In genomic region chr19:58351558-58351878, GRCh38 we compare ENCODE assay signal across 20 cellular contexts. TPM values are rescaled to one million over a fixed set of nuclear protein-coding genes. Genes with fewer than 3 reads are reported as not detected.
DNase-seq lines count a peak whose midpoint lies in the region; ATAC-seq, FAIRE-seq and TF ChIP-seq lines count a peak whose summit lies in the region.
"Had no signal": no experiment of that assay in that cellular context is flagged by ENCODE, and none has a peak within 500 bp of the region (broad histone marks: within the 10 kb centered on the region; RNA-seq: fewer than 3 reads in every experiment).

No MANE protein-coding gene starts in this region.

- H3K79me2 ChIP-seq in HepG2 (ENCODE audit: insufficient read depth, low read length): no peaks in the 10 kb centered on the region

- H3K4me1 ChIP-seq in liver (ENCODE audit: control insufficient read depth in 4 of 4, insufficient read depth in 4 of 4, low read length in 3 of 4): peaks cover 23 to 85% (median 67%) of the 10 kb centered on the region in 4 donors
- H3K4me1 ChIP-seq in HepG2 (ENCODE audit: insufficient read depth, low read length): peaks cover 48% of the 10 kb centered on the region
- peaks cover 0 to 8% of the 10 kb centered on the region in 2 donors for H3K4me1 ChIP-seq in kidney (ENCODE audit: control insufficient read depth in 1 of 2, insufficient read depth in 1 of 2, low read depth in 1 of 2, low read length in 2 of 2)

- TF ChIP-seq EP300 in HepG2 (IDR thresholded peaks at IDR 0.05; ENCODE audit: low read depth in 2 of 2, low read length in 2 of 2) (no peak), HepG2 (CRISPR knock-in tag; IDR thresholded peaks at IDR 0.05; ENCODE audit: borderline replicate concordance) (no peak)

- peaks cover 8% of the 10 kb centered on the region for H3K27me3 Mint-ChIP-seq in neural crest cell (ENCODE audit: low read depth)
- H3K27me3 Mint-ChIP-seq: B cell had no signal

- H3K9ac ChIP-seq in liver (ENCODE audit: low read depth in 1 of 2, low read length in 2 of 2) (no peak overlapping the region), HepG2 (ENCODE audit: insufficient read depth, low read depth, low read length) (no peak overlapping the region), kidney (ENCODE audit: low read length in 2 of 2) (no peak overlapping the region)

- intact Hi-C loops in HepG2 (cut with micrococcal nuclease; ENCODE audit: unreplicated experiment) (no loop called here), kidney (cut with DNase I) (no loop called here)

- POLR2A ChIA-PET in HepG2 (lab: Yijun Ruan, JAX): interaction anchor here (1.1 to 1.8 kb wide), 3 partner anchors 11 to 28 kb away, joined by 3 to 23 read pairs (median 4); partner anchors contain the start of genes ZNF497 and ZSCAN22

- no peak overlapping the region for H2AFZ ChIP-seq in HepG2 (ENCODE audit: low read length)
- H2AFZ ChIP-seq: GM23338 had no signal

- WGBS in liver: 47% methylated on average over 9 of the region's 9 CpGs
- 99% methylated on average over 5 of the region's 9 CpGs for WGBS in HepG2 (ENCODE audit: low lambda C conversion rate)

- H3K27ac Mint-ChIP-seq in neural crest cell (ENCODE audit: unreplicated experiment): no peak overlapping the region
- H3K27ac Mint-ChIP-seq: B cell; CD8-positive, alpha-beta T cell; GM23338 had no signal

- no peaks in the 10 kb centered on the region for H3K36me3 Mint-ChIP-seq in neural crest cell (ENCODE audit: low read depth)

- BruUV-seq in HepG2 (replicated peaks; lab: Mats Ljungman, UMichigan): no TSS peak

- in situ Hi-C loops in HepG2 (cut with HindIII; ENCODE audit: extremely low pct_ligation_motif_present, low pct_unique_long_range_greater_than_20kb): no loop called here

- TF ChIP-seq CTCF in liver (IDR thresholded peaks at IDR 0.05; ENCODE audit: low read depth, low read length, missing input control): no peak
- TF ChIP-seq CTCF in HepG2 (CRISPR knock-in tag; IDR thresholded peaks at IDR 0.05): no peak
- no peak for TF ChIP-seq CTCF in kidney (IDR thresholded peaks at IDR 0.05; ENCODE audit: borderline replicate concordance, extremely low read depth, insufficient read depth)
- TF ChIP-seq CTCF in neural crest cell (conservative IDR thresholded peaks at IDR 0.05): no peak

- no peak for TF ChIP-seq POLR2A in HepG2 (IDR thresholded peaks at IDR 0.05; ENCODE audit: insufficient read depth in 1 of 2, low read depth in 2 of 2, low read length in 2 of 2)

- no peak for FAIRE-seq in HepG2 (lab: Jason Lieb, UNC)
- FAIRE-seq in kidney (lab: Jason Lieb, UNC): no peak
- FAIRE-seq: A204.1, D721Med, G401.6, GM12891 had no signal

- no peak overlapping the region for H3K4me2 ChIP-seq in HepG2 (ENCODE audit: low read depth, low read length)
- H3K4me2 ChIP-seq: GM23338 had no signal

- H3K27me3 ChIP-seq in liver (ENCODE audit: control insufficient read depth in 4 of 4, insufficient read depth in 4 of 4, low read length in 3 of 4) (no peaks in the 10 kb centered on the region), HepG2 (ENCODE audit: control insufficient read depth in 1 of 2, insufficient read depth in 2 of 2, low read length in 2 of 2) (no peaks in the 10 kb centered on the region)

- CTCF ChIA-PET in HepG2 (lab: Yijun Ruan, JAX; ENCODE audit: low intra/inter-chr PET ratio, low total read pairs): no interaction called here

- TF ChIP-seq RAD21 in liver (IDR thresholded peaks at IDR 0.05) (no peak), HepG2 (CRISPR knock-in tag; IDR thresholded peaks at IDR 0.05) (no peak)

- DNase-seq in HepG2 (ENCODE audit: low spot score): no peak
- DNase-seq in kidney: peak; percentile 57
- no peak for DNase-seq in neural crest cell (ENCODE audit: low read depth, low spot score)
- no peak for DNase-seq in NCI-H2029 (lab: John Stamatoyannopoulos, UW)
- DNase-seq: CD8-positive, alpha-beta T cell; COR-L47; DMS153; DMS79 treated with DMSO at 0.1 percent for 48 hours; EL; H9 had no signal

- H3K9me3 ChIP-seq in liver (ENCODE audit: control insufficient read depth in 4 of 4, low read length in 3 of 4): no peaks in the 10 kb centered on the region
- no peaks in the 10 kb centered on the region for H3K9me3 ChIP-seq in HepG2 (ENCODE audit: low read length)
- H3K9me3 ChIP-seq in kidney (ENCODE audit: control insufficient read depth in 1 of 2, low read length in 2 of 2): no peaks in the 10 kb centered on the region

- peak overlapping the region in 1 of 2 donors; percentile 20 for H3K27ac ChIP-seq in liver (ENCODE audit: low read depth in 1 of 2, low read length in 2 of 2)
- no peak overlapping the region for H3K27ac ChIP-seq in HepG2 (ENCODE audit: extremely low read length, insufficient read depth, low read length)
- H3K27ac ChIP-seq in kidney (ENCODE audit: low read depth in 2 of 2, low read length in 2 of 2): no peak overlapping the region

- ATAC-seq in HepG2: no peak
- ATAC-seq in HG03025 (IDR thresholded peaks at IDR 0.05; ENCODE audit: low FRiP score, unreplicated experiment): no peak
- no peak for ATAC-seq in GM18519 (IDR thresholded peaks at IDR 0.05; ENCODE audit: low FRiP score, unreplicated experiment)
- ATAC-seq: CD8-positive, alpha-beta T cell; GM23338 had no signal

- H3K36me3 ChIP-seq in liver (ENCODE audit: control insufficient read depth in 4 of 4, insufficient read depth in 3 of 4, low read depth in 1 of 4, low read length in 3 of 4) (peaks cover 0 to 6% (median 0%) of the 10 kb centered on the region in 4 donors), HepG2 (replicated peaks in 1 of 2; ENCODE audit: control insufficient read depth in 1 of 2, insufficient read depth in 2 of 2, low read length in 2 of 2) (no peaks in the 10 kb centered on the region), kidney (ENCODE audit: control insufficient read depth in 1 of 2, insufficient read depth in 2 of 2, low read length in 2 of 2) (no peaks in the 10 kb centered on the region)

- H3K4me1 Mint-ChIP-seq in neural crest cell: peaks cover 19% of the 10 kb centered on the region

- no peaks in the 10 kb centered on the region for H4K20me1 ChIP-seq in HepG2 (ENCODE audit: insufficient read depth, low read length)

- no peaks in the 10 kb centered on the region for H3K9me3 Mint-ChIP-seq in neural crest cell
- H3K9me3 Mint-ChIP-seq: CD8-positive, alpha-beta T cell; GM23338; H9 had no signal

- peak overlapping the region; percentile 49 to 96 (median 65) for H3K4me3 ChIP-seq in liver (ENCODE audit: low read depth in 1 of 3, low read length in 3 of 3)
- no peak overlapping the region for H3K4me3 ChIP-seq in HepG2 (replicated peaks in 1 of 3; ENCODE audit: insufficient read depth in 1 of 3, low read depth in 2 of 3, low read length in 3 of 3)
- H3K4me3 ChIP-seq in kidney (ENCODE audit: low read length in 2 of 2): no peak overlapping the region
- H3K4me3 ChIP-seq: GM23338 had no signal

- peak overlapping the region; percentile 44 for H3K4me3 Mint-ChIP-seq in neural crest cell
- H3K4me3 Mint-ChIP-seq: B cell; CD14-positive monocyte; CD8-positive, alpha-beta T cell; GM23338; H9 had no signal

RNA-seq across cellular contexts. Expression of gene A1BG, which starts 1.8 kb away (rescaled TPM):
- total RNA-seq in liver (100 to 1,000 TPM; 521 to 838 TPM), HepG2 (2016; rRNA removed; fragmentation: Illumina TruSeq; extraction: Trizol) (15.1 and 41.4 TPM in 2 replicates), kidney (10.9 TPM), neural crest cell (17.6 and 17.8 TPM in 2 replicates)
- polyA plus RNA-seq in liver (1,000 to 10,000 TPM; 1,221 to 2,157 TPM), HepG2 (2011; rRNA removed) (14.7 and 49.8 TPM in 2 replicates), kidney (ENCODE audit: insufficient read depth, low read depth, low replicate concordance) (19.0 TPM)
- total RNA-seq in HepG2 (2016; cell fraction: cytosol; rRNA removed; fragmentation: Illumina TruSeq; extraction: Trizol; ENCODE audit: low read depth): 4.8 and 5.3 TPM in 2 replicates
- total RNA-seq in HepG2 (2016; cell fraction: insoluble cytoplasmic fraction; rRNA removed; fragmentation: Illumina TruSeq; extraction: Trizol): 10.3 and 47.9 TPM in 2 replicates
- 6.5 and 6.7 TPM in 2 replicates for total RNA-seq in HepG2 (2016; cell fraction: membrane; rRNA removed; fragmentation: Illumina TruSeq; extraction: Trizol)
- 31.7 and 39.4 TPM in 2 replicates for total RNA-seq in HepG2 (2016; cell fraction: nucleus; rRNA removed; fragmentation: Illumina TruSeq; extraction: Trizol)
- 18.1 and 24.4 TPM in 2 replicates for polyA plus RNA-seq in HepG2 (2011; cell fraction: cytosol; rRNA removed)
- 63.3 and 113 TPM in 2 replicates for polyA plus RNA-seq in HepG2 (2011; cell fraction: nucleus; rRNA removed)
- 59.9 and 62.4 TPM in 2 replicates for polyA plus RNA-seq in HepG2 (2012)
- 4.3 and 5.6 TPM in 2 replicates for polyA plus RNA-seq in HepG2 (2016; cell fraction: cytosol; fragmentation: Illumina TruSeq; extraction: Trizol; ENCODE audit: low read depth)
- 11.3 and 14.4 TPM in 2 replicates for polyA plus RNA-seq in HepG2 (2016; cell fraction: insoluble cytoplasmic fraction; fragmentation: Illumina TruSeq; extraction: Trizol; ENCODE audit: low read depth)
- polyA plus RNA-seq in HepG2 (2016; cell fraction: membrane; fragmentation: Illumina TruSeq; extraction: Trizol; ENCODE audit: low read depth): 4.0 and 4.9 TPM in 2 replicates
- polyA plus RNA-seq in HepG2 (2016; cell fraction: nucleus; fragmentation: Illumina TruSeq; extraction: Trizol; ENCODE audit: insufficient read depth, low read depth): 43.5 and 59.5 TPM in 2 replicates
- 0.23 and 15.3 TPM in 2 replicates for polyA minus RNA-seq in HepG2 (2011; rRNA and poly(A)+ RNA removed; ENCODE audit: low replicate concordance)
- 3.8 and 9.5 TPM in 2 replicates for polyA minus RNA-seq in HepG2 (2011; cell fraction: cytosol; rRNA and poly(A)+ RNA removed)
- polyA minus RNA-seq in HepG2 (2011; cell fraction: nucleus; rRNA and poly(A)+ RNA removed): 6.4 and 10.7 TPM in 2 replicates

RNA-seq across cellular contexts. Expression of gene ZNF497, which starts 11.0 kb away (rescaled TPM):
- total RNA-seq in liver (1 to 10 TPM; 1.1 to 4.4 TPM), HepG2 (2016; rRNA removed; fragmentation: Illumina TruSeq; extraction: Trizol) (1.1 and 1.9 TPM in 2 replicates), kidney (5.0 TPM), neural crest cell (8.4 and 9.1 TPM in 2 replicates)
- polyA plus RNA-seq in liver (1 to 10 TPM in 1 of 2 donors, under 1 TPM in 1; 0.60 to 1.4 TPM), HepG2 (2011; rRNA removed) (1.5 and 1.8 TPM in 2 replicates), kidney (ENCODE audit: insufficient read depth, low read depth, low replicate concordance) (1.7 TPM)
- total RNA-seq in HepG2 (2016; cell fraction: cytosol; rRNA removed; fragmentation: Illumina TruSeq; extraction: Trizol; ENCODE audit: low read depth): 0.10 and 0.53 TPM in 2 replicates
- 1.4 and 1.9 TPM in 2 replicates for total RNA-seq in HepG2 (2016; cell fraction: insoluble cytoplasmic fraction; rRNA removed; fragmentation: Illumina TruSeq; extraction: Trizol)
- 0.76 and 0.77 TPM in 2 replicates for total RNA-seq in HepG2 (2016; cell fraction: membrane; rRNA removed; fragmentation: Illumina TruSeq; extraction: Trizol)
- total RNA-seq in HepG2 (2016; cell fraction: nucleus; rRNA removed; fragmentation: Illumina TruSeq; extraction: Trizol): 1.4 and 2.1 TPM in 2 replicates
- polyA plus RNA-seq in HepG2 (2011; cell fraction: cytosol; rRNA removed): 0.74 and 1.2 TPM in 2 replicates
- polyA plus RNA-seq in HepG2 (2011; cell fraction: nucleus; rRNA removed): 9.3 and 11.8 TPM in 2 replicates
- 0.83 and 1.1 TPM in 2 replicates for polyA plus RNA-seq in HepG2 (2012)
- 0.10 and 0.16 TPM in 2 replicates for polyA plus RNA-seq in HepG2 (2016; cell fraction: cytosol; fragmentation: Illumina TruSeq; extraction: Trizol; ENCODE audit: low read depth)
- polyA plus RNA-seq in HepG2 (2016; cell fraction: insoluble cytoplasmic fraction; fragmentation: Illumina TruSeq; extraction: Trizol; ENCODE audit: low read depth): 0.84 and 1.1 TPM in 2 replicates
- 0.37 and 0.49 TPM in 2 replicates for polyA plus RNA-seq in HepG2 (2016; cell fraction: membrane; fragmentation: Illumina TruSeq; extraction: Trizol; ENCODE audit: low read depth)
- 3.8 and 4.5 TPM in 2 replicates for polyA plus RNA-seq in HepG2 (2016; cell fraction: nucleus; fragmentation: Illumina TruSeq; extraction: Trizol; ENCODE audit: insufficient read depth, low read depth)
- polyA minus RNA-seq in HepG2 (2011; rRNA and poly(A)+ RNA removed; ENCODE audit: low replicate concordance): 3.8 and 4.0 TPM in 2 replicates
- 0.40 and 0.79 TPM in 2 replicates for polyA minus RNA-seq in HepG2 (2011; cell fraction: cytosol; rRNA and poly(A)+ RNA removed)
- 2.7 and 3.0 TPM in 2 replicates for polyA minus RNA-seq in HepG2 (2011; cell fraction: nucleus; rRNA and poly(A)+ RNA removed)

RNA-seq across cellular contexts. Expression of gene ZSCAN22, which starts 24.7 kb away (rescaled TPM):
- total RNA-seq in liver (1 to 10 TPM; 3.1 to 3.5 TPM), HepG2 (2016; rRNA removed; fragmentation: Illumina TruSeq; extraction: Trizol) (2.5 and 3.1 TPM in 2 replicates), kidney (3.3 TPM), neural crest cell (6.2 and 6.3 TPM in 2 replicates)
- polyA plus RNA-seq in liver (under 1 TPM; 0.88 to 0.89 TPM), HepG2 (2011; rRNA removed) (3.5 and 3.6 TPM in 2 replicates), kidney (ENCODE audit: insufficient read depth, low read depth, low replicate concordance) (1.1 TPM)
- total RNA-seq in HepG2 (2016; cell fraction: cytosol; rRNA removed; fragmentation: Illumina TruSeq; extraction: Trizol; ENCODE audit: low read depth): 0.30 and 0.44 TPM in 2 replicates
- 2.2 and 3.2 TPM in 2 replicates for total RNA-seq in HepG2 (2016; cell fraction: insoluble cytoplasmic fraction; rRNA removed; fragmentation: Illumina TruSeq; extraction: Trizol)
- total RNA-seq in HepG2 (2016; cell fraction: membrane; rRNA removed; fragmentation: Illumina TruSeq; extraction: Trizol): 1.3 TPM in 2 replicates
- 1.8 and 2.3 TPM in 2 replicates for total RNA-seq in HepG2 (2016; cell fraction: nucleus; rRNA removed; fragmentation: Illumina TruSeq; extraction: Trizol)
- 2.1 and 2.5 TPM in 2 replicates for polyA plus RNA-seq in HepG2 (2011; cell fraction: cytosol; rRNA removed)
- polyA plus RNA-seq in HepG2 (2011; cell fraction: nucleus; rRNA removed): 2.6 and 2.7 TPM in 2 replicates
- 0.98 and 1.5 TPM in 2 replicates for polyA plus RNA-seq in HepG2 (2012)
- polyA plus RNA-seq in HepG2 (2016; cell fraction: cytosol; fragmentation: Illumina TruSeq; extraction: Trizol; ENCODE audit: low read depth): 0.28 and 0.33 TPM in 2 replicates
- polyA plus RNA-seq in HepG2 (2016; cell fraction: insoluble cytoplasmic fraction; fragmentation: Illumina TruSeq; extraction: Trizol; ENCODE audit: low read depth): 1.6 and 1.9 TPM in 2 replicates
- polyA plus RNA-seq in HepG2 (2016; cell fraction: membrane; fragmentation: Illumina TruSeq; extraction: Trizol; ENCODE audit: low read depth): 0.57 and 0.63 TPM in 2 replicates
- 2.4 and 3.1 TPM in 2 replicates for polyA plus RNA-seq in HepG2 (2016; cell fraction: nucleus; fragmentation: Illumina TruSeq; extraction: Trizol; ENCODE audit: insufficient read depth, low read depth)
- polyA minus RNA-seq in HepG2 (2011; rRNA and poly(A)+ RNA removed; ENCODE audit: low replicate concordance): 10.3 and 17.6 TPM in 2 replicates
- 1.9 and 2.6 TPM in 2 replicates for polyA minus RNA-seq in HepG2 (2011; cell fraction: cytosol; rRNA and poly(A)+ RNA removed)
- polyA minus RNA-seq in HepG2 (2011; cell fraction: nucleus; rRNA and poly(A)+ RNA removed): 4.1 and 4.6 TPM in 2 replicates

RNA-seq across cellular contexts. Expression of gene ZNF837, which starts 29.3 kb away (rescaled TPM):
- total RNA-seq in liver (1 to 10 TPM; 2.1 to 3.6 TPM), HepG2 (2016; rRNA removed; fragmentation: Illumina TruSeq; extraction: Trizol) (0.73 and 1.3 TPM in 2 replicates), kidney (5.0 TPM), neural crest cell (4.5 and 5.0 TPM in 2 replicates)
- polyA plus RNA-seq in liver (1 to 10 TPM in 1 of 2 donors, under 1 TPM in 1; 0.54 to 2.6 TPM), HepG2 (2011; rRNA removed) (0.29 and 0.69 TPM in 2 replicates), kidney (ENCODE audit: insufficient read depth, low read depth, low replicate concordance) (3.6 TPM)
- 0.71 and 0.79 TPM in 2 replicates for total RNA-seq in HepG2 (2016; cell fraction: cytosol; rRNA removed; fragmentation: Illumina TruSeq; extraction: Trizol; ENCODE audit: low read depth)
- total RNA-seq in HepG2 (2016; cell fraction: insoluble cytoplasmic fraction; rRNA removed; fragmentation: Illumina TruSeq; extraction: Trizol): 0.68 and 1.8 TPM in 2 replicates
- 1.5 and 2.2 TPM in 2 replicates for total RNA-seq in HepG2 (2016; cell fraction: membrane; rRNA removed; fragmentation: Illumina TruSeq; extraction: Trizol)
- total RNA-seq in HepG2 (2016; cell fraction: nucleus; rRNA removed; fragmentation: Illumina TruSeq; extraction: Trizol): 1.0 and 1.6 TPM in 2 replicates
- polyA plus RNA-seq in HepG2 (2011; cell fraction: cytosol; rRNA removed): 0.37 and 0.87 TPM in 2 replicates
- 1.6 TPM in 2 replicates for polyA plus RNA-seq in HepG2 (2011; cell fraction: nucleus; rRNA removed)
- polyA plus RNA-seq in HepG2 (2012): 0.47 and 0.56 TPM in 2 replicates
- 0.55 and 0.72 TPM in 2 replicates for polyA plus RNA-seq in HepG2 (2016; cell fraction: cytosol; fragmentation: Illumina TruSeq; extraction: Trizol; ENCODE audit: low read depth)
- 0.70 and 0.97 TPM in 2 replicates for polyA plus RNA-seq in HepG2 (2016; cell fraction: insoluble cytoplasmic fraction; fragmentation: Illumina TruSeq; extraction: Trizol; ENCODE audit: low read depth)
- 0.61 and 0.99 TPM in 2 replicates for polyA plus RNA-seq in HepG2 (2016; cell fraction: membrane; fragmentation: Illumina TruSeq; extraction: Trizol; ENCODE audit: low read depth)
- polyA plus RNA-seq in HepG2 (2016; cell fraction: nucleus; fragmentation: Illumina TruSeq; extraction: Trizol; ENCODE audit: insufficient read depth, low read depth): 0.38 and 1.3 TPM in 2 replicates
- 0.47 and 1.0 TPM in 2 replicates for polyA minus RNA-seq in HepG2 (2011; rRNA and poly(A)+ RNA removed; ENCODE audit: low replicate concordance)
- polyA minus RNA-seq in HepG2 (2011; cell fraction: cytosol; rRNA and poly(A)+ RNA removed): 0.44 and 0.69 TPM in 2 replicates
- polyA minus RNA-seq in HepG2 (2011; cell fraction: nucleus; rRNA and poly(A)+ RNA removed): 0.25 and 0.90 TPM in 2 replicates

RNA-seq across cellular contexts. Expression of gene RPS5, which starts 35.6 kb away (rescaled TPM):
- total RNA-seq in liver (1,000 to 10,000 TPM in 1 of 2 donors, 100 to 1,000 TPM in 1; 657 to 1,403 TPM), HepG2 (2016; rRNA removed; fragmentation: Illumina TruSeq; extraction: Trizol) (1,544 and 1,715 TPM in 2 replicates), kidney (802 TPM), neural crest cell (1,209 and 1,215 TPM in 2 replicates)
- polyA plus RNA-seq in liver (100 to 1,000 TPM; 229 to 600 TPM), HepG2 (2011; rRNA removed) (4,145 and 4,408 TPM in 2 replicates), kidney (ENCODE audit: insufficient read depth, low read depth, low replicate concordance) (929 TPM)
- 2,017 and 2,110 TPM in 2 replicates for total RNA-seq in HepG2 (2016; cell fraction: cytosol; rRNA removed; fragmentation: Illumina TruSeq; extraction: Trizol; ENCODE audit: low read depth)
- total RNA-seq in HepG2 (2016; cell fraction: insoluble cytoplasmic fraction; rRNA removed; fragmentation: Illumina TruSeq; extraction: Trizol): 1,517 and 1,921 TPM in 2 replicates
- 2,939 and 3,145 TPM in 2 replicates for total RNA-seq in HepG2 (2016; cell fraction: membrane; rRNA removed; fragmentation: Illumina TruSeq; extraction: Trizol)
- 614 and 724 TPM in 2 replicates for total RNA-seq in HepG2 (2016; cell fraction: nucleus; rRNA removed; fragmentation: Illumina TruSeq; extraction: Trizol)
- polyA plus RNA-seq in HepG2 (2011; cell fraction: cytosol; rRNA removed): 3,539 and 5,584 TPM in 2 replicates
- polyA plus RNA-seq in HepG2 (2011; cell fraction: nucleus; rRNA removed): 1,780 and 1,928 TPM in 2 replicates
- polyA plus RNA-seq in HepG2 (2012): 1,706 and 1,819 TPM in 2 replicates
- 2,310 and 2,596 TPM in 2 replicates for polyA plus RNA-seq in HepG2 (2016; cell fraction: cytosol; fragmentation: Illumina TruSeq; extraction: Trizol; ENCODE audit: low read depth)
- polyA plus RNA-seq in HepG2 (2016; cell fraction: insoluble cytoplasmic fraction; fragmentation: Illumina TruSeq; extraction: Trizol; ENCODE audit: low read depth): 1,782 and 1,827 TPM in 2 replicates
- polyA plus RNA-seq in HepG2 (2016; cell fraction: membrane; fragmentation: Illumina TruSeq; extraction: Trizol; ENCODE audit: low read depth): 3,073 and 3,180 TPM in 2 replicates
- polyA plus RNA-seq in HepG2 (2016; cell fraction: nucleus; fragmentation: Illumina TruSeq; extraction: Trizol; ENCODE audit: insufficient read depth, low read depth): 1,095 and 1,142 TPM in 2 replicates
- 2,710 and 3,749 TPM in 2 replicates for polyA minus RNA-seq in HepG2 (2011; rRNA and poly(A)+ RNA removed; ENCODE audit: low replicate concordance)
- polyA minus RNA-seq in HepG2 (2011; cell fraction: cytosol; rRNA and poly(A)+ RNA removed): 541 and 557 TPM in 2 replicates
- 340 and 381 TPM in 2 replicates for polyA minus RNA-seq in HepG2 (2011; cell fraction: nucleus; rRNA and poly(A)+ RNA removed)

Comparison
In these comparisons a context has a peak if more than half of its experiments do, and no peak if none do; other contexts are left out.
1. H3K4me3 ChIP-seq: peak in liver (3 of 3); none in HepG2 (0 of 3) and kidney (0 of 2).
2. RNA of gene A1BG, which starts 1.8 kb away (total RNA-seq): 521 to 838 TPM in liver; 4.8 to 47.9 TPM in HepG2, 17.6 to 17.8 TPM in neural crest cell and 10.9 TPM in kidney (single experiment); every median in the first group is over 10 times any median in the second.